1 cellular context compared by ENCODE assay signal in the genomic region with DNA sequence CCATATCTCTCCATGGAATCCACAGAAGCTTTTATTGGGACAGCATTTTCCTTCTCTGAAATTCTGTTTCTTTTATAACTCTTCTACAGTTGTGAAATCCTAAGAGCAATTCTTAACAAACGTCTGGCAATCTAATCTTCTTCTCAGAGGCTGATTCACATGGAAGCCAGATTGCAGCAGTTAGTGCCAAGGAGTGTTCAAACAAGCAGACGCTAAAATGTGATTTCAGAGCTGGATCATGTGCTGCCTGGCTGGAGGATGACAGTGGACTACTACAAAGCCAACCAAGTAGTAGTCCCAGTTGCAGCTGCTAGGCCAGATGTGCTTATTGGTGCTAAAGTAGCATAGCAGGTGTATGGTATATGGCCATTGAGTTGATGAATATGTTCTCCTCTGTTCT.
TF ChIP-seq lines count a peak whose summit lies in the region.

No MANE protein-coding gene starts in this region.

TF ChIP-seq in HepG2, 621 proteins besides CTCF, POLR2A, EP300 and RAD21:
- TF ChIP-seq ZNF44 (CRISPR knock-in tag; IDR thresholded peaks at IDR 0.05), result no peak
- TF ChIP-seq RBAK (CRISPR knock-in tag; IDR thresholded peaks at IDR 0.05), result no peak
